Comparison of ENCODE assay signal across 20 cellular contexts in genomic region chr7:85095357-85095756, GRCh38.
A peak's percentile ranks its signal among the peaks of the same experiment; 100 is the strongest.
DNase-seq lines count a peak whose midpoint lies in the region; ATAC-seq and TF ChIP-seq lines count a peak whose summit lies in the region.
"Had no signal": no experiment of that assay in that cellular context is flagged by ENCODE, and none has a peak within 500 bp of the region (broad histone marks: within the 10 kb centered on the region; RNA-seq: fewer than 3 reads in every experiment).

No MANE protein-coding gene starts in this region.

- peak overlapping the region in 1 of 2 donors; percentile 8 for H3K27ac ChIP-seq in right atrium auricular region
- peak overlapping the region; percentile 40 for H3K27ac ChIP-seq in left ventricle myocardium inferior (replicated peaks)
- peak overlapping the region; percentile 40 to 82 for H3K27ac ChIP-seq in aorta (ENCODE audit: low read depth in 1 of 2, low read length in 2 of 2)
- H3K27ac ChIP-seq: BLaER1, RWPE1, SJSA1 had no signal

- H3K4me1 ChIP-seq in right atrium auricular region (peaks cover 0 to 24% of the 10 kb centered on the region in 2 donors), left ventricle myocardium inferior (peaks cover 20% of the 10 kb centered on the region), aorta (ENCODE audit: control insufficient read depth in 1 of 2, insufficient read depth in 2 of 2, low read length in 2 of 2) (peaks cover 0 to 3% of the 10 kb centered on the region in 2 donors)
- H3K4me1 ChIP-seq: BLaER1, SJSA1 had no signal

- H3K27me3 ChIP-seq in right atrium auricular region (no peaks in the 10 kb centered on the region), left ventricle myocardium inferior (ENCODE audit: low read depth) (no peaks in the 10 kb centered on the region), aorta (ENCODE audit: control insufficient read depth in 1 of 2, insufficient read depth in 2 of 2, low read length in 1 of 2) (no peaks in the 10 kb centered on the region)
- H3K27me3 ChIP-seq: BLaER1, SJSA1 had no signal

- DNase-seq in Right ventricle myocardium superior (peak; percentile 38), right atrium auricular region (ENCODE audit: low spot score) (no peak), dermis blood vessel endothelial cell (peak; percentile 27), left ventricle myocardium inferior (peak; percentile 21), aorta (peak; percentile 47 to 76), D341Med (ENCODE audit: low spot score) (no peak), GM20000 (ENCODE audit: low spot score) (no peak), NCI-H510A (lab: John Stamatoyannopoulos, UW) (no peak)
- DNase-seq: CD4-positive, alpha-beta memory T cell; DMS79; H7; KG1; NCI-H1417; NCI-H187; NCI-H2227 treated with DMSO at 0.1 percent for 48 hours; NCI-H524; NCI-H82 had no signal

- H3K4me3 ChIP-seq in right atrium auricular region (no peak overlapping the region), left ventricle myocardium inferior (no peak overlapping the region), aorta (ENCODE audit: low read length in 2 of 2) (no peak overlapping the region)
- H3K4me3 ChIP-seq: BLaER1, SJSA1 had no signal

- H3K9me3 ChIP-seq in right atrium auricular region (no peaks in the 10 kb centered on the region), left ventricle myocardium inferior (replicated peaks) (no peaks in the 10 kb centered on the region), aorta (ENCODE audit: control insufficient read depth, low read length) (no peaks in the 10 kb centered on the region)
- H3K9me3 ChIP-seq: BLaER1, SJSA1 had no signal

- no peak for TF ChIP-seq CTCF in right atrium auricular region (IDR thresholded peaks at IDR 0.05)
- no peak for TF ChIP-seq CTCF in left ventricle myocardium inferior (IDR thresholded peaks at IDR 0.05; ENCODE audit: borderline replicate concordance)
- no peak for TF ChIP-seq CTCF in GM20000 (IDR thresholded peaks at IDR 0.05; ENCODE audit: extremely low read depth, missing control alignments)

- ATAC-seq in Right ventricle myocardium superior (ENCODE audit: poor library complexity) (peak; percentile 43), aorta (ENCODE audit: low FRiP score) (peak; percentile 39)

- H3K36me3 ChIP-seq in right atrium auricular region (no peaks in the 10 kb centered on the region), left ventricle myocardium inferior (no peaks in the 10 kb centered on the region), aorta (ENCODE audit: control insufficient read depth in 1 of 2, insufficient read depth in 2 of 2, low read length in 1 of 2) (no peaks in the 10 kb centered on the region)
- H3K36me3 ChIP-seq: BLaER1, SJSA1 had no signal

- intact Hi-C loops in Right ventricle myocardium superior (cut with DNase I) (no loop called here), left ventricle myocardium inferior (cut with micrococcal nuclease) (no loop called here), aorta (cut with DNase I) (no loop called here)

- WGBS in aorta, 2 donors: 1 to 7% methylated on average over 2 of the region's 2 CpGs

Comparison
In these comparisons a context has a peak if more than half of its experiments do, and no peak if none do; other contexts are left out.
1. DNase-seq: peak in Right ventricle myocardium superior (single experiment), dermis blood vessel endothelial cell (single experiment), left ventricle myocardium inferior (single experiment) and aorta (2 of 2); none in right atrium auricular region (single experiment), D341Med (single experiment), GM20000 (single experiment) and NCI-H510A (single experiment).